Comparison of ENCODE assay signal across 27 cellular contexts in genomic region chr6:43912598-43913387, GRCh38.
DNase-seq lines count a peak whose midpoint lies in the region; ATAC-seq and TF ChIP-seq lines count a peak whose summit lies in the region.
"Had no signal": no experiment of that assay in that cellular context is flagged by ENCODE, and none has a peak within 500 bp of the region (broad histone marks: within the 10 kb centered on the region; RNA-seq: fewer than 3 reads in every experiment).

No MANE protein-coding gene starts in this region.

- no peak overlapping the region for H3K4me2 ChIP-seq in GM23338

- H3K9me3 ChIP-seq in endodermal cell (ENCODE audit: control insufficient read depth, low read length), result no peaks in the 10 kb centered on the region
- H3K9me3 ChIP-seq in CD4-positive, alpha-beta memory T cell (ENCODE audit: control insufficient read depth in 1 of 2, low read length in 2 of 2), result no peaks in the 10 kb centered on the region
- H3K9me3 ChIP-seq: SJSA1, suprapubic skin had no signal

- H4K20me1 ChIP-seq in GM23338 (replicated peaks; ENCODE audit: insufficient read depth), result no peaks in the 10 kb centered on the region

- POLR2A ChIA-PET in RWPE1 (lab: Yijun Ruan, JAX; ENCODE audit: low non-redundant PET), result no interaction called here
- POLR2A ChIA-PET in CD4-positive, alpha-beta memory T cell (lab: Charles Lee; ENCODE audit: partially characterized antibody), result no interaction called here
- POLR2A ChIA-PET in naive thymus-derived CD8-positive, alpha-beta T cell (lab: Charles Lee), result no interaction called here

- no peak overlapping the region for H3K4me3 Mint-ChIP-seq in GM23338
- H3K4me3 Mint-ChIP-seq in endodermal cell, result no peak overlapping the region
- H3K4me3 Mint-ChIP-seq in neural crest cell, result no peak overlapping the region
- no peak overlapping the region for H3K4me3 Mint-ChIP-seq in CD4-positive, alpha-beta memory T cell
- H3K4me3 Mint-ChIP-seq in naive thymus-derived CD8-positive, alpha-beta T cell, result no peak overlapping the region
- H3K4me3 Mint-ChIP-seq: activated CD4-positive, alpha-beta memory T cell treated with anti-CD3 and anti-CD28 coated beads, Interleukin-2, amount 10 ng/mL, durations not matched to agents 7 days and 5 days; neural progenitor cell; stimulated activated effector memory CD8-positive, alpha-beta T cell treated with anti-CD3 and anti-CD28 coated beads, Interleukin-12 subunit alpha, Interleukin-12 subunit beta, amount 100 ng/mL, for 72 hours had no signal

- CTCF ChIA-PET in RWPE1 (lab: Yijun Ruan, JAX), result interaction anchor here (0.5 to 1.3 kb wide), 3 partner anchors 10 to 162 kb away, joined by 3 read pairs; no protein-coding TSS in a partner anchor
- CTCF ChIA-PET in CD4-positive, alpha-beta memory T cell (lab: Charles Lee; ENCODE audit: partially characterized antibody), result no interaction called here

- H3F3A ChIP-seq in GM23338 (replicated peaks; ENCODE audit: low read depth), result no peaks in the 10 kb centered on the region

- H3K27ac ChIP-seq in GM23338 (ENCODE audit: low read depth) (no peak overlapping the region), RWPE1 (peak overlapping the region; percentile 22; the same call in 1 of the 2 replicates), endodermal cell (ENCODE audit: low read depth, low read length) (no peak overlapping the region)
- H3K27ac ChIP-seq in CD4-positive, alpha-beta memory T cell (ENCODE audit: low read depth, low read length), result no peak overlapping the region
- H3K27ac ChIP-seq: C4-2B, neural progenitor cell, SJSA1, suprapubic skin had no signal

- H3K9me3 Mint-ChIP-seq in GM23338 (no peaks in the 10 kb centered on the region), endodermal cell (no peaks in the 10 kb centered on the region), neural crest cell (no peaks in the 10 kb centered on the region)
- H3K9me3 Mint-ChIP-seq in CD4-positive, alpha-beta memory T cell, result no peaks in the 10 kb centered on the region
- no peaks in the 10 kb centered on the region for H3K9me3 Mint-ChIP-seq in naive thymus-derived CD8-positive, alpha-beta T cell
- H3K9me3 Mint-ChIP-seq: activated CD4-positive, alpha-beta memory T cell treated with anti-CD3 and anti-CD28 coated beads, Interleukin-2, amount 10 ng/mL, durations not matched to agents 7 days and 5 days; activated naive CD4-positive, alpha-beta T cell treated with anti-CD3 and anti-CD28 coated beads, Interleukin-2, amount 50 U/mL, for 72 hours; neural progenitor cell; stimulated activated effector memory CD8-positive, alpha-beta T cell treated with anti-CD3 and anti-CD28 coated beads, Interleukin-12 subunit alpha, Interleukin-12 subunit beta, amount 100 ng/mL, for 72 hours had no signal

- H3K9ac ChIP-seq in endodermal cell (ENCODE audit: extremely low read depth, low read length, poor library complexity, severe bottlenecking), result no peak overlapping the region
- H3K9ac ChIP-seq: neural progenitor cell had no signal

- H3K27me3 Mint-ChIP-seq in GM23338 (ENCODE audit: insufficient read depth, low read depth, poor library complexity) (peaks cover 8% of the 10 kb centered on the region), endodermal cell (ENCODE audit: insufficient read depth) (no peaks in the 10 kb centered on the region), neural crest cell (ENCODE audit: low read depth) (no peaks in the 10 kb centered on the region)
- H3K27me3 Mint-ChIP-seq in CD4-positive, alpha-beta memory T cell, result peaks cover 2 to 6% of the 10 kb centered on the region in 2 donors
- H3K27me3 Mint-ChIP-seq in naive thymus-derived CD8-positive, alpha-beta T cell, result peaks cover 2 to 11% (median 5%) of the 10 kb centered on the region in 5 donors
- H3K27me3 Mint-ChIP-seq: progenitor cell of endocrine pancreas had no signal

- H3K36me3 Mint-ChIP-seq in GM23338 (ENCODE audit: low read depth), result no peaks in the 10 kb centered on the region; the same call in 2 of the 3 replicates
- no peaks in the 10 kb centered on the region for H3K36me3 Mint-ChIP-seq in endodermal cell (ENCODE audit: low read depth)
- H3K36me3 Mint-ChIP-seq in neural crest cell (ENCODE audit: low read depth), result no peaks in the 10 kb centered on the region
- no peaks in the 10 kb centered on the region for H3K36me3 Mint-ChIP-seq in CD4-positive, alpha-beta memory T cell
- H3K36me3 Mint-ChIP-seq in naive thymus-derived CD8-positive, alpha-beta T cell, result no peaks in the 10 kb centered on the region
- H3K36me3 Mint-ChIP-seq: activated naive CD4-positive, alpha-beta T cell treated with anti-CD3 and anti-CD28 coated beads, Interleukin-2, amount 50 U/mL, for 72 hours; neural progenitor cell; stimulated activated effector memory CD8-positive, alpha-beta T cell treated with anti-CD3 and anti-CD28 coated beads, Interleukin-12 subunit alpha, Interleukin-12 subunit beta, amount 100 ng/mL, for 72 hours had no signal

- WGBS in endodermal cell (ENCODE audit: insufficient coverage in 1 of 2, insufficient read length in 1 of 2), 2 experiments, result 84 to 92% methylated on average over 6 to 14 of the region's 14 CpGs

- intact Hi-C loops in CD4-positive, alpha-beta memory T cell (cut with micrococcal nuclease), result no loop called here

- H3K27ac Mint-ChIP-seq in GM23338 (no peak overlapping the region), endodermal cell (peak overlapping the region; percentile 72), neural crest cell (ENCODE audit: unreplicated experiment) (peak overlapping the region; percentile 52)
- H3K27ac Mint-ChIP-seq in CD4-positive, alpha-beta memory T cell, result no peak overlapping the region
- no peak overlapping the region for H3K27ac Mint-ChIP-seq in naive thymus-derived CD8-positive, alpha-beta T cell
- H3K27ac Mint-ChIP-seq: activated CD4-positive, alpha-beta memory T cell treated with anti-CD3 and anti-CD28 coated beads, Interleukin-2, amount 10 ng/mL, durations not matched to agents 7 days and 5 days; activated naive CD4-positive, alpha-beta T cell treated with anti-CD3 and anti-CD28 coated beads, Interleukin-2, amount 50 U/mL, for 72 hours; progenitor cell of endocrine pancreas had no signal

- no peak overlapping the region for H2AFZ ChIP-seq in GM23338
- H2AFZ ChIP-seq: neural progenitor cell had no signal

- H3K4me1 Mint-ChIP-seq in GM23338 (peaks cover 47% of the 10 kb centered on the region), endodermal cell (peaks cover 72% of the 10 kb centered on the region), neural crest cell (peaks cover 8% of the 10 kb centered on the region)
- no peaks in the 10 kb centered on the region for H3K4me1 Mint-ChIP-seq in CD4-positive, alpha-beta memory T cell
- H3K4me1 Mint-ChIP-seq in naive thymus-derived CD8-positive, alpha-beta T cell, result peaks cover 0 to 2% (median 0%) of the 10 kb centered on the region in 4 donors
- H3K4me1 Mint-ChIP-seq: activated CD4-positive, alpha-beta memory T cell treated with anti-CD3 and anti-CD28 coated beads, Interleukin-2, amount 10 ng/mL, durations not matched to agents 7 days and 5 days; stimulated activated effector memory CD8-positive, alpha-beta T cell treated with anti-CD3 and anti-CD28 coated beads, Interleukin-12 subunit alpha, Interleukin-12 subunit beta, amount 100 ng/mL, for 72 hours had no signal

- H3K9me2 ChIP-seq in GM23338 (ENCODE audit: insufficient read depth), result no peaks in the 10 kb centered on the region

- H3K4me1 ChIP-seq in GM23338 (ENCODE audit: insufficient read depth) (peaks cover 30% of the 10 kb centered on the region), endodermal cell (ENCODE audit: control insufficient read depth, insufficient read depth, low read length) (peaks cover 21% of the 10 kb centered on the region)
- H3K4me1 ChIP-seq in CD4-positive, alpha-beta memory T cell (ENCODE audit: insufficient read depth, low read length), result no peaks in the 10 kb centered on the region

- no peaks in the 10 kb centered on the region for H3K27me3 ChIP-seq in GM23338 (ENCODE audit: insufficient read depth)
- H3K27me3 ChIP-seq in endodermal cell (ENCODE audit: control insufficient read depth, insufficient read depth, low read length, poor library complexity, severe bottlenecking), result no peaks in the 10 kb centered on the region
- H3K27me3 ChIP-seq in CD4-positive, alpha-beta memory T cell (ENCODE audit: insufficient read depth, low read length), result no peaks in the 10 kb centered on the region
- H3K27me3 ChIP-seq: neural progenitor cell, SJSA1, suprapubic skin had no signal

- peak; percentile 30 for DNase-seq in GM23338 (ENCODE audit: low spot score)
- no peak for DNase-seq in RWPE1 (ENCODE audit: low spot score)
- DNase-seq in endodermal cell, result peak; percentile 74
- DNase-seq in neural crest cell (ENCODE audit: low read depth, low spot score), result no peak
- no peak for DNase-seq in CD4-positive, alpha-beta memory T cell
- DNase-seq in GM19240 (ENCODE audit: insufficient read length, low spot score), result no peak
- no peak for DNase-seq in naive thymus-derived CD8-positive, alpha-beta T cell
- no peak for DNase-seq in germinal center (ENCODE audit: low spot score)
- DNase-seq: activated CD4-positive, alpha-beta memory T cell treated with anti-CD3 and anti-CD28 coated beads, Interleukin-2, amount 10 ng/mL, durations not matched to agents 7 days and 5 days; activated CD4-positive, CD25-positive, alpha-beta regulatory T cell treated with anti-CD3 and anti-CD28 coated beads, Interleukin-2, amount 50 U/mL, for 72 hours; aorta; caudate nucleus; dermis blood vessel endothelial cell; NCI-H1092; NCI-H187; NCI-H526; stimulated activated CD4-positive, alpha-beta T cell treated with anti-CD3 and anti-CD28 coated beads, Interleukin-4, amount 100 ng/mL, for 24 hours; T-helper 1 cell had no signal

- no peak overlapping the region for H3K4me3 ChIP-seq in GM23338
- H3K4me3 ChIP-seq in endodermal cell (ENCODE audit: low read length), result no peak overlapping the region
- no peak overlapping the region for H3K4me3 ChIP-seq in CD4-positive, alpha-beta memory T cell (ENCODE audit: low read length in 2 of 2)
- H3K4me3 ChIP-seq: lung, neural progenitor cell, SJSA1, suprapubic skin had no signal

- TF ChIP-seq CTCF in GM23338 (conservative IDR thresholded peaks at IDR 0.05; ENCODE audit: low read depth in 2 of 2) (no peak; a peak in 1 of 4 replicates), RWPE1 (conservative IDR thresholded peaks at IDR 0.05; ENCODE audit: low read depth) (no peak), endodermal cell (conservative IDR thresholded peaks at IDR 0.05) (peak; percentile 51), neural crest cell (conservative IDR thresholded peaks at IDR 0.05) (no peak)

- no peaks in the 10 kb centered on the region for H3K36me3 ChIP-seq in GM23338 (ENCODE audit: insufficient read depth)
- H3K36me3 ChIP-seq in endodermal cell (ENCODE audit: control insufficient read depth, insufficient read depth, low read length), result no peaks in the 10 kb centered on the region
- H3K36me3 ChIP-seq in CD4-positive, alpha-beta memory T cell (ENCODE audit: insufficient read depth, low read length), result no peaks in the 10 kb centered on the region
- H3K36me3 ChIP-seq: neural progenitor cell, SJSA1, suprapubic skin had no signal

- no peaks in the 10 kb centered on the region for H3K79me2 ChIP-seq in GM23338 (replicated peaks; ENCODE audit: insufficient read depth)

- peak; percentile 52 for ATAC-seq in GM23338
- ATAC-seq in naive thymus-derived CD8-positive, alpha-beta T cell, result no peak
- ATAC-seq: activated naive CD4-positive, alpha-beta T cell treated with anti-CD3 and anti-CD28 coated beads, Interleukin-2, amount 50 U/mL, for 72 hours; sciatic nerve; stimulated activated effector memory CD8-positive, alpha-beta T cell treated with anti-CD3 and anti-CD28 coated beads, Interleukin-12 subunit alpha, Interleukin-12 subunit beta, amount 100 ng/mL, for 72 hours had no signal

Comparison
In these comparisons a context has a peak if more than half of its experiments do, and no peak if none do; other contexts are left out.
1. DNase-seq: peak in GM23338 (single experiment) and endodermal cell (single experiment); none in RWPE1 (single experiment), neural crest cell (single experiment), CD4-positive, alpha-beta memory T cell (0 of 5), GM19240 (single experiment), naive thymus-derived CD8-positive, alpha-beta T cell (0 of 10) and germinal center (single experiment).
2. H3K27ac Mint-ChIP-seq: peak in endodermal cell (single experiment) and neural crest cell (single experiment); none in GM23338 (single experiment), CD4-positive, alpha-beta memory T cell (0 of 7) and naive thymus-derived CD8-positive, alpha-beta T cell (0 of 10).